8 cellular contexts compared by ENCODE assay signal in the genomic region with DNA sequence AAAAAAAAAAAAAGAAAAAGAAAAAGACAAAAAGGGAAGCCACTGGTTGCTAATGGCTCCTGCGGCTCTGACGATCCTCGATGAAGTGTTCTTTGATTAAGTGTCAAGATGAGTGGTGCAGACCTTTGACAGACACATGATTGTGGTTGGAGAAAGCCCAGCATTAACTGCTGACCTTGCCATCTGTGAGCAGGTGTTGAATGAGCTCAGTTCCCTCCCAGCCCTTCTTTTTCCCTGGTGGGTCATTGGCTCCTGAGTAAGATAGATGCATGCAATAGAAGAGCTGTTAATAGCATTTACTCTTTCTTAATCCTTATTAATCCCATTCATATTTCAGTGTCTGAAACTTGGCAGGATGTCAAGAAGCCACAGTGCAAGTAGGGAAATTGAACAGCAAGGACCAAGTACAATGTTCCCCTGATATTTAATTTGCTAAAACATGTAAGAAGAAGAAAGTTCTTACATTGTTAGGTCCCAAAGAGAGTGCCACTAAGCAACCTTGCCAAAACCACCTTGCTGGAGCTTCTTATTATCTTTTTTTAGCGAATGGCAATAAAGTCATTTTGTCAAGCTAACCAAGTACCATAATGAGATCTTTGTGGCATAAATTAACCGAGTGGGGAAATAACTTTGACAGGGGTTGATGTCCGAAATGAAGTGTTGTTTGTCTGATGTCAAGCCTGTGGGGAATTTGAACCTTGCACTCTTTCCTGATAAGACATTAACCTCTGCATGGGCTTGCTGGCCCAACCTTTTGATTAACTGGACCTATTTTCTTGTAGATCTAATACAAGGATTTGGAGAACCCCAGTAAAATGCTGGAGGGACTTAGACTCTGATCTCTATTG.
DNase-seq lines count a peak whose midpoint lies in the region; ATAC-seq, FAIRE-seq and TF ChIP-seq lines count a peak whose summit lies in the region.

No MANE protein-coding gene starts in this region.

- TF ChIP-seq CTCF in upper lobe of right lung (IDR thresholded peaks at IDR 0.05) (no peak), endodermal cell (conservative IDR thresholded peaks at IDR 0.05) (no peak), RWPE1 (conservative IDR thresholded peaks at IDR 0.05; ENCODE audit: low read depth) (no peak)

- H3K4me3 ChIP-seq in upper lobe of right lung (no peak overlapping the region), endodermal cell (ENCODE audit: low read length) (no peak overlapping the region)

- CTCF ChIA-PET in RWPE1 (lab: Yijun Ruan, JAX) = interaction anchor here (0.6 to 1.1 kb wide), 4 partner anchors 10 to 1202 kb away, joined by 3 to 5 read pairs (median 4); no protein-coding TSS in a partner anchor

- H3K9ac ChIP-seq in endodermal cell (ENCODE audit: extremely low read depth, low read length, poor library complexity, severe bottlenecking) = no peak overlapping the region

- H3K36me3 ChIP-seq in upper lobe of right lung (no peaks in the 10 kb centered on the region), endodermal cell (ENCODE audit: control insufficient read depth, insufficient read depth, low read length) (no peaks in the 10 kb centered on the region)

- POLR2A ChIA-PET in RWPE1 (lab: Yijun Ruan, JAX; ENCODE audit: low non-redundant PET) = no interaction called here

- no peak for DNase-seq in activated T-cell treated with anti-CD3 and anti-CD28 coated beads, Interleukin-2, amount 50 U/mL, for 24 hours
- no peak for DNase-seq in activated T-cell treated with anti-CD3 and anti-CD28 coated beads for 4 hours
- peak; percentile 87 for DNase-seq in NCI-H69 (lab: John Stamatoyannopoulos, UW)
- DNase-seq in foreskin melanocyte = peak; percentile 58
- DNase-seq in upper lobe of right lung = no peak
- no peak for DNase-seq in endodermal cell
- DNase-seq in RWPE1 (ENCODE audit: low spot score) = no peak
- DNase-seq in GM12892 (ENCODE audit: insufficient read length) = no peak

- H3K4me1 Mint-ChIP-seq in activated T-cell treated with anti-CD3 and anti-CD28 coated beads, Interleukin-2, amount 50 U/mL, for 24 hours (ENCODE audit: low read depth) = peaks cover 76% of the 10 kb centered on the region
- peaks cover 28% of the 10 kb centered on the region for H3K4me1 Mint-ChIP-seq in endodermal cell

- no peaks in the 10 kb centered on the region for H3K9me3 Mint-ChIP-seq in activated T-cell treated with anti-CD3 and anti-CD28 coated beads, Interleukin-2, amount 50 U/mL, for 24 hours
- H3K9me3 Mint-ChIP-seq in endodermal cell = no peaks in the 10 kb centered on the region

- H3K4me3 Mint-ChIP-seq in activated T-cell treated with anti-CD3 and anti-CD28 coated beads, Interleukin-2, amount 50 U/mL, for 24 hours = no peak overlapping the region
- H3K4me3 Mint-ChIP-seq in endodermal cell = no peak overlapping the region

- no peak for FAIRE-seq in GM12892 (lab: Jason Lieb, UNC)

- H3K4me1 ChIP-seq in upper lobe of right lung = peaks cover 26% of the 10 kb centered on the region
- H3K4me1 ChIP-seq in endodermal cell (ENCODE audit: control insufficient read depth, insufficient read depth, low read length) = peaks cover 16% of the 10 kb centered on the region

- 94 to 95% methylated on average over 3 to 6 of the region's 6 CpGs for WGBS in endodermal cell (ENCODE audit: insufficient coverage in 1 of 2, insufficient read length in 1 of 2), 2 experiments

- ATAC-seq in upper lobe of right lung = peak; percentile 46

- no peaks in the 10 kb centered on the region for H3K27me3 ChIP-seq in upper lobe of right lung
- H3K27me3 ChIP-seq in endodermal cell (ENCODE audit: control insufficient read depth, insufficient read depth, low read length, poor library complexity, severe bottlenecking) = no peaks in the 10 kb centered on the region

- H3K27ac Mint-ChIP-seq in activated T-cell treated with anti-CD3 and anti-CD28 coated beads, Interleukin-2, amount 50 U/mL, for 24 hours = peak overlapping the region; percentile 64
- no peak overlapping the region for H3K27ac Mint-ChIP-seq in endodermal cell

- H3K27me3 Mint-ChIP-seq in activated T-cell treated with anti-CD3 and anti-CD28 coated beads, Interleukin-2, amount 50 U/mL, for 24 hours = no peaks in the 10 kb centered on the region
- no peaks in the 10 kb centered on the region for H3K27me3 Mint-ChIP-seq in endodermal cell (ENCODE audit: insufficient read depth)

- H3K36me3 Mint-ChIP-seq in activated T-cell treated with anti-CD3 and anti-CD28 coated beads, Interleukin-2, amount 50 U/mL, for 24 hours (ENCODE audit: low read depth) = no peaks in the 10 kb centered on the region
- H3K36me3 Mint-ChIP-seq in endodermal cell (ENCODE audit: low read depth) = no peaks in the 10 kb centered on the region

- H3K27ac ChIP-seq in upper lobe of right lung = no peak overlapping the region
- no peak overlapping the region for H3K27ac ChIP-seq in endodermal cell (ENCODE audit: low read depth, low read length)
- no peak overlapping the region for H3K27ac ChIP-seq in RWPE1

- H3K9me3 ChIP-seq in upper lobe of right lung (no peaks in the 10 kb centered on the region), endodermal cell (ENCODE audit: control insufficient read depth, low read length) (no peaks in the 10 kb centered on the region)

- TF ChIP-seq POLR2A in GM12892 (IDR thresholded peaks at IDR 0.05; ENCODE audit: low read depth, low read length) = no peak

- intact Hi-C loops in upper lobe of right lung (cut with DNase I) = no loop called here

Comparison
In these comparisons a context has a peak if more than half of its experiments do, and no peak if none do; other contexts are left out.
1. DNase-seq: peak in NCI-H69 (single experiment) and foreskin melanocyte (single experiment); none in activated T-cell treated with anti-CD3 and anti-CD28 coated beads, Interleukin-2, amount 50 U/mL, for 24 hours (single experiment), activated T-cell treated with anti-CD3 and anti-CD28 coated beads for 4 hours (single experiment), upper lobe of right lung (single experiment), endodermal cell (single experiment), RWPE1 (single experiment) and GM12892 (single experiment).